ENCODE assay signal across 1 cellular context in the genomic region with DNA sequence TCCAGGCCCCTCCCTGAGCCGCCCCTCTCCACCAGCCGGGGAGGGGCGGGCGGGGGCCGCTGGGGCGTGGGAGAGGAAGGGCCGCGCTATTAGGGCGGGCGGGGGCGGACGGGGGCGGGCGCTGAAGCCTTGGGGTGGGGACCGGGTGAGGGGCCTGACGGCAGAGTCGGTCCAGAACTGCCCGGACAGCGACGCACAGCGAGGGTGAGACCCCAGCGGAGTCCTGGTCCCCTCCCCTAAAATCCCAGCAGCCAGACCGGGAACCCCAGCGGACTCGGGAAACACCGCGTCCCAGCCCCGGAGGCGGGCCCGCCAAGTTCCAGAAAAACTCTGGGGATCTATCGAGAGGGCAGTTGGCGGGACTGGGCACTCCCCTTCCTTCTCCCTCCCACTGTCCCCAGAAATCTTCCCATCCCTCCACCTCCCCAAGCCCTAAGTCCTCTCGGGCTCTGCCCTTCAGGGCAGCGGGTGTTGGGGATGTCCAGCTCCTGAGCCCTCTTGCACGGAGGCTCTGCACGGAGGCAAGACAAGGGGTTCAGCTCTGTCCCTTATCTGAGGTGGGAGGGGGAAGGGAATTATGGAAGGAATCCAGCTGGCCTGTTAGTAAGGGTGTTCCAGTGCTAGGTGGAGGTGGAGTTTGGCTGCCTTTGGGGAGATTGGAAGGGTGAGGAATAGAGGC.
TF ChIP-seq lines count a peak whose summit lies in the region.

A gene with protein sequence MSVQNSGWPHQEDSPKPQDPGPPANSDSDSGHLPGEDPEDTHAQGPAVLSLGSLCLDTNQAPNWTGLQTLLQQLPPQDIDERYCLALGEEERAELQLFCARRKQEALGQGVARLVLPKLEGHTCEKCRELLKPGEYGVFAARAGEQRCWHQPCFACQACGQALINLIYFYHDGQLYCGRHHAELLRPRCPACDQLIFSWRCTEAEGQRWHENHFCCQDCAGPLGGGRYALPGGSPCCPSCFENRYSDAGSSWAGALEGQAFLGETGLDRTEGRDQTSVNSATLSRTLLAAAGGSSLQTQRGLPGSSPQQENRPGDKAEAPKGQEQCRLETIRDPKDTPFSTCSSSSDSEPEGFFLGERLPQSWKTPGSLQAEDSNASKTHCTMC (plus strand): TSS at position 160 of the 679 bp plus-strand sequence. CDS start 2,692 bp downstream, outside the sequence.

TF ChIP-seq in HepG2, 621 proteins besides CTCF, POLR2A, EP300 and RAD21 (continued from another document):
- TF ChIP-seq, protein P1, sequence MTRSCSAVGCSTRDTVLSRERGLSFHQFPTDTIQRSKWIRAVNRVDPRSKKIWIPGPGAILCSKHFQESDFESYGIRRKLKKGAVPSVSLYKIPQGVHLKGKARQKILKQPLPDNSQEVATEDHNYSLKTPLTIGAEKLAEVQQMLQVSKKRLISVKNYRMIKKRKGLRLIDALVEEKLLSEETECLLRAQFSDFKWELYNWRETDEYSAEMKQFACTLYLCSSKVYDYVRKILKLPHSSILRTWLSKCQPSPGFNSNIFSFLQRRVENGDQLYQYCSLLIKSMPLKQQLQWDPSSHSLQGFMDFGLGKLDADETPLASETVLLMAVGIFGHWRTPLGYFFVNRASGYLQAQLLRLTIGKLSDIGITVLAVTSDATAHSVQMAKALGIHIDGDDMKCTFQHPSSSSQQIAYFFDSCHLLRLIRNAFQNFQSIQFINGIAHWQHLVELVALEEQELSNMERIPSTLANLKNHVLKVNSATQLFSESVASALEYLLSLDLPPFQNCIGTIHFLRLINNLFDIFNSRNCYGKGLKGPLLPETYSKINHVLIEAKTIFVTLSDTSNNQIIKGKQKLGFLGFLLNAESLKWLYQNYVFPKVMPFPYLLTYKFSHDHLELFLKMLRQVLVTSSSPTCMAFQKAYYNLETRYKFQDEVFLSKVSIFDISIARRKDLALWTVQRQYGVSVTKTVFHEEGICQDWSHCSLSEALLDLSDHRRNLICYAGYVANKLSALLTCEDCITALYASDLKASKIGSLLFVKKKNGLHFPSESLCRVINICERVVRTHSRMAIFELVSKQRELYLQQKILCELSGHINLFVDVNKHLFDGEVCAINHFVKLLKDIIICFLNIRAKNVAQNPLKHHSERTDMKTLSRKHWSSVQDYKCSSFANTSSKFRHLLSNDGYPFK (CRISPR knock-in tag; IDR thresholded peaks at IDR 0.05; ENCODE audit: borderline replicate concordance): no peak
- TF ChIP-seq, protein P2, sequence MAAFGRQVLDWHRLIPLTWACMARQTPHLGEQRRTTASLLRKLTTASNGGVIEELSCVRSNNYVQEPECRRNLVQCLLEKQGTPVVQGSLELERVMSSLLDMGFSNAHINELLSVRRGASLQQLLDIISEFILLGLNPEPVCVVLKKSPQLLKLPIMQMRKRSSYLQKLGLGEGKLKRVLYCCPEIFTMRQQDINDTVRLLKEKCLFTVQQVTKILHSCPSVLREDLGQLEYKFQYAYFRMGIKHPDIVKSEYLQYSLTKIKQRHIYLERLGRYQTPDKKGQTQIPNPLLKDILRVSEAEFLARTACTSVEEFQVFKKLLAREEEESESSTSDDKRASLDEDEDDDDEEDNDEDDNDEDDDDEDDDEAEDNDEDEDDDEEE (CRISPR knock-in tag; IDR thresholded peaks at IDR 0.05): peak; percentile 50; the same call in 1 of the 2 replicates
- TF ChIP-seq TBX2 (CRISPR knock-in tag; IDR thresholded peaks at IDR 0.05; ENCODE audit: borderline replicate concordance): peak; percentile 21; the same call in 1 of the 2 replicates
- TF ChIP-seq, protein P3, sequence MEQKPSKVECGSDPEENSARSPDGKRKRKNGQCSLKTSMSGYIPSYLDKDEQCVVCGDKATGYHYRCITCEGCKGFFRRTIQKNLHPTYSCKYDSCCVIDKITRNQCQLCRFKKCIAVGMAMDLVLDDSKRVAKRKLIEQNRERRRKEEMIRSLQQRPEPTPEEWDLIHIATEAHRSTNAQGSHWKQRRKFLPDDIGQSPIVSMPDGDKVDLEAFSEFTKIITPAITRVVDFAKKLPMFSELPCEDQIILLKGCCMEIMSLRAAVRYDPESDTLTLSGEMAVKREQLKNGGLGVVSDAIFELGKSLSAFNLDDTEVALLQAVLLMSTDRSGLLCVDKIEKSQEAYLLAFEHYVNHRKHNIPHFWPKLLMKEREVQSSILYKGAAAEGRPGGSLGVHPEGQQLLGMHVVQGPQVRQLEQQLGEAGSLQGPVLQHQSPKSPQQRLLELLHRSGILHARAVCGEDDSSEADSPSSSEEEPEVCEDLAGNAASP (CRISPR knock-in tag; IDR thresholded peaks at IDR 0.05; ENCODE audit: borderline replicate concordance): no peak
- TF ChIP-seq, protein P4, sequence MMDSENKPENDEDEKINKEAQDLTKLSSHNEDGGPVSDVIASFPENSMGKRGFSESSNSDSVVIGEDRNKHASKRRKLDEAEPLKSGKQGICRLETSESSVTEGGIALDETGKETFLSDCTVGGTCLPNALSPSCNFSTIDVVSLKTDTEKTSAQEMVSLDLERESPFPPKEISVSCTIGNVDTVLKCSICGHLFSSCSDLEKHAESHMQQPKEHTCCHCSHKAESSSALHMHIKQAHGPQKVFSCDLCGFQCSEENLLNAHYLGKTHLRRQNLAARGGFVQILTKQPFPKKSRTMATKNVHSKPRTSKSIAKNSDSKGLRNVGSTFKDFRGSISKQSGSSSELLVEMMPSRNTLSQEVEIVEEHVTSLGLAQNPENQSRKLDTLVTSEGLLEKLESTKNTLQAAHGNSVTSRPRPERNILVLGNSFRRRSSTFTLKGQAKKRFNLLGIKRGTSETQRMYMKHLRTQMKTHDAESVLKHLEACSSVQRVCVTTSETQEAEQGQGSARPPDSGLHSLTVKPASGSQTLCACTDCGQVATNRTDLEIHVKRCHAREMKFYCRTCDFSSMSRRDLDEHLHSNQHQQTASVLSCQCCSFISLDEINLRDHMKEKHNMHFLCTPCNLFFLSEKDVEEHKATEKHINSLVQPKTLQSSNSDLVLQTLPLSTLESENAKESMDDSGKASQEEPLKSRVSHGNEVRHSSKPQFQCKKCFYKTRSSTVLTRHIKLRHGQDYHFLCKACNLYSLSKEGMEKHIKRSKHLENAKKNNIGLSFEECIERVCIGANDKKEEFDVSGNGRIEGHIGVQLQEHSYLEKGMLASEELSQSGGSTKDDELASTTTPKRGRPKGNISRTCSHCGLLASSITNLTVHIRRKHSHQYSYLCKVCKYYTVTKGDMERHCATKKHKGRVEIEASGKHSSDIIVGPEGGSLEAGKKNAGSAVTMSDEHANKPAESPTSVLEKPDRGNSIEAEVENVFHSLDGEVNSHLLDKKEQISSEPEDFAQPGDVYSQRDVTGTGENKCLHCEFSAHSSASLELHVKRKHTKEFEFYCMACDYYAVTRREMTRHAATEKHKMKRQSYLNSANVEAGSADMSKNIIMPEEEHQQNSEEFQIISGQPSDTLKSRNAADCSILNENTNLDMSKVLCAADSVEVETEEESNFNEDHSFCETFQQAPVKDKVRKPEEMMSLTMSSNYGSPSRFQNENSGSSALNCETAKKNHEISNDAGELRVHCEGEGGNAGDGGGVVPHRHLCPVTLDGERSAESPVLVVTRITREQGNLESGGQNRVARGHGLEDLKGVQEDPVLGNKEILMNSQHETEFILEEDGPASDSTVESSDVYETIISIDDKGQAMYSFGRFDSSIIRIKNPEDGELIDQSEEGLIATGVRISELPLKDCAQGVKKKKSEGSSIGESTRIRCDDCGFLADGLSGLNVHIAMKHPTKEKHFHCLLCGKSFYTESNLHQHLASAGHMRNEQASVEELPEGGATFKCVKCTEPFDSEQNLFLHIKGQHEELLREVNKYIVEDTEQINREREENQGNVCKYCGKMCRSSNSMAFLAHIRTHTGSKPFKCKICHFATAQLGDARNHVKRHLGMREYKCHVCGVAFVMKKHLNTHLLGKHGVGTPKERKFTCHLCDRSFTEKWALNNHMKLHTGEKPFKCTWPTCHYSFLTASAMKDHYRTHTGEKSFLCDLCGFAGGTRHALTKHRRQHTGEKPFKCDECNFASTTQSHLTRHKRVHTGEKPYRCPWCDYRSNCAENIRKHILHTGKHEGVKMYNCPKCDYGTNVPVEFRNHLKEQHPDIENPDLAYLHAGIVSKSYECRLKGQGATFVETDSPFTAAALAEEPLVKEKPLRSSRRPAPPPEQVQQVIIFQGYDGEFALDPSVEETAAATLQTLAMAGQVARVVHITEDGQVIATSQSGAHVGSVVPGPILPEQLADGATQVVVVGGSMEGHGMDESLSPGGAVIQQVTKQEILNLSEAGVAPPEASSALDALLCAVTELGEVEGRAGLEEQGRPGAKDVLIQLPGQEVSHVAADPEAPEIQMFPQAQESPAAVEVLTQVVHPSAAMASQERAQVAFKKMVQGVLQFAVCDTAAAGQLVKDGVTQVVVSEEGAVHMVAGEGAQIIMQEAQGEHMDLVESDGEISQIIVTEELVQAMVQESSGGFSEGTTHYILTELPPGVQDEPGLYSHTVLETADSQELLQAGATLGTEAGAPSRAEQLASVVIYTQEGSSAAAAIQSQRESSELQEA (CRISPR knock-in tag; IDR thresholded peaks at IDR 0.05; ENCODE audit: not compliant biosample characterization): peak; percentile 4
- 0 out of 2 replicates have a peak, but pooled peaks have one; percentile 13 for TF ChIP-seq ZNF251 (CRISPR knock-in tag; IDR thresholded peaks at IDR 0.05)
- peak; percentile 36; the same call in 1 of the 2 replicates for TF ChIP-seq JUNB (CRISPR knock-in tag; IDR thresholded peaks at IDR 0.05; ENCODE audit: borderline replicate concordance)
- TF ChIP-seq, protein P5, sequence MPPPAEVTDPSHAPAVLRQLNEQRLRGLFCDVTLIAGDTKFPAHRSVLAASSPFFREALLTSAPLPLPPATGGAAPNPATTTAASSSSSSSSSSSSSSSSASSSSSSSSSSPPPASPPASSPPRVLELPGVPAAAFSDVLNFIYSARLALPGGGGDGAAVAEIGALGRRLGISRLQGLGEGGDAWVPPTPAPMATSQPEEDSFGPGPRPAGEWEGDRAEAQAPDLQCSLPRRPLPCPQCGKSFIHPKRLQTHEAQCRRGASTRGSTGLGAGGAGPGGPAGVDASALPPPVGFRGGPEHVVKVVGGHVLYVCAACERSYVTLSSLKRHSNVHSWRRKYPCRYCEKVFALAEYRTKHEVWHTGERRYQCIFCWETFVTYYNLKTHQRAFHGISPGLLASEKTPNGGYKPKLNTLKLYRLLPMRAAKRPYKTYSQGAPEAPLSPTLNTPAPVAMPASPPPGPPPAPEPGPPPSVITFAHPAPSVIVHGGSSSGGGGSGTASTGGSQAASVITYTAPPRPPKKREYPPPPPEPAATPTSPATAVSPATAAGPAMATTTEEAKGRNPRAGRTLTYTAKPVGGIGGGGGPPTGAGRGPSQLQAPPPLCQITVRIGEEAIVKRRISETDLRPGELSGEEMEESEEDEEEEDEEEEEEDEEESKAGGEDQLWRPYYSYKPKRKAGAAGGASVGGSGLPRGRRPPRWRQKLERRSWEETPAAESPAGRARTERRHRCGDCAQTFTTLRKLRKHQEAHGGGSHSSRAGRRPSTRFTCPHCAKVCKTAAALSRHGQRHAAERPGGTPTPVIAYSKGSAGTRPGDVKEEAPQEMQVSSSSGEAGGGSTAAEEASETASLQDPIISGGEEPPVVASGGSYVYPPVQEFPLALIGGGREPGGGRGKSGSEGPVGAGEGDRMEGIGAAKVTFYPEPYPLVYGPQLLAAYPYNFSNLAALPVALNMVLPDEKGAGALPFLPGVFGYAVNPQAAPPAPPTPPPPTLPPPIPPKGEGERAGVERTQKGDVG (CRISPR knock-in tag; IDR thresholded peaks at IDR 0.05; ENCODE audit: borderline replicate concordance): 0 out of 2 replicates have a peak, but pooled peaks have one; percentile 50
- no peak for TF ChIP-seq ZNF569 (CRISPR knock-in tag; IDR thresholded peaks at IDR 0.05; ENCODE audit: borderline replicate concordance)
- TF ChIP-seq FOXA1 (IDR thresholded peaks at IDR 0.05): no peak
- no peak for TF ChIP-seq FOXA1 (CRISPR knock-in tag; IDR thresholded peaks at IDR 0.05)
- TF ChIP-seq SYNCRIP (IDR thresholded peaks at IDR 0.05; ENCODE audit: insufficient read depth, low read depth, low read length): no peak
